14 cellular contexts compared by ENCODE assay signal in the genomic region with DNA sequence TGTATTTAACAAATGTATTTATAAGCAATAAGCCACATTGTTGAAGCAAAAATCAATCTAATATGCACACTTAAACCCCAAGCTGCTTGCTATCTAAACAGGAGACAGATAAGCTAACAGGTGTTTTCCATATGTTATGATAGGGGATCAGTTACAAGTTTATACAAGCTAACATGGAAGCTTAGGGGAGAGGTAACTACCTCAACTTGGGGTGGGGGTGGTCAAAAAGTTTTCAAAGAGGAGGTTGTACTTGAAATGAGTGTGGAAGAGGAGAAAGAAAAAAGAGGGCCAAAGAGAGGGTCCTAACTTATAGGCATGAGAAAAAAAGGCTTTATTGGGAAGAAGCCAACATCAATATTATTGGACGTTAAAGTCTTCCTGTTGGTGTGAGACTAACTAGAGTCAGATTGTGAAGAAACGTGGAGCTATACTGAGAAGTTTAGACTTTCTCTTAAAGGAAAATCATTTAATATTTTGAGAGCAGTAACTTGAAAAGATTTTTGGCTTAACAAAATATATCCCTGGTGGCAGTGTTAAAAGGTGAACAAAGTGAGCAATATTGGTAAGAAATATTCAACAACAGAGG.
DNase-seq lines count a peak whose midpoint lies in the region; ATAC-seq and TF ChIP-seq lines count a peak whose summit lies in the region.
"Had no signal": no experiment of that assay in that cellular context is flagged by ENCODE, and none has a peak within 500 bp of the region (broad histone marks: within the 10 kb centered on the region; RNA-seq: fewer than 3 reads in every experiment).

No MANE protein-coding gene starts in this region.

- H3K27ac ChIP-seq in HEK293 (ENCODE audit: extremely low read depth, low read depth, low read length) (peak overlapping the region; percentile 48), SJCRH30 (peak overlapping the region; percentile 14; the same call in 1 of the 2 replicates), gastrocnemius medialis (no peak overlapping the region)
- H3K27ac ChIP-seq: HL-60 had no signal

- no peaks in the 10 kb centered on the region for H3K27me3 Mint-ChIP-seq in nephron (ENCODE audit: low read depth)
- H3K27me3 Mint-ChIP-seq: CD8-positive, alpha-beta memory T cell had no signal

- intact Hi-C loops in gastrocnemius medialis (cut with DNase I; ENCODE audit: low total_unique reads) = no loop called here

- H3K4me1 Mint-ChIP-seq in nephron = peaks cover 25% of the 10 kb centered on the region
- H3K4me1 Mint-ChIP-seq: CD14-positive monocyte; CD8-positive, alpha-beta memory T cell had no signal

- H3K36me3 ChIP-seq in HEK293 (ENCODE audit: control insufficient read depth in 2 of 2, insufficient read depth in 1 of 2, low read length in 2 of 2) (no peaks in the 10 kb centered on the region), SJCRH30 (no peaks in the 10 kb centered on the region), gastrocnemius medialis (no peaks in the 10 kb centered on the region)
- H3K36me3 ChIP-seq: HAP-1 had no signal

- POLR2A ChIA-PET in HEK293 (lab: Yijun Ruan, JAX) = no interaction called here

- peak; percentile 49 to 88 for DNase-seq in SJCRH30
- peak; percentile 51 for DNase-seq in choroid plexus epithelial cell (ENCODE audit: low read depth)
- DNase-seq in NCI-H510A treated with DMSO at 0.1 percent for 48 hours (lab: John Stamatoyannopoulos, UW) = no peak
- no peak for DNase-seq in gastrocnemius medialis
- no peak for DNase-seq in inferior parietal cortex (ENCODE audit: extremely low spot score)
- DNase-seq: Caco-2; CD8-positive, alpha-beta memory T cell; HFFc6 had no signal

- H3K36me3 Mint-ChIP-seq in nephron (ENCODE audit: low read depth) = no peaks in the 10 kb centered on the region
- H3K36me3 Mint-ChIP-seq: CD14-positive monocyte; CD8-positive, alpha-beta memory T cell had no signal

- TF ChIP-seq CTCF in HEK293 (tag by site-specific recombination; IDR thresholded peaks at IDR 0.05) (no peak), choroid plexus epithelial cell (conservative IDR thresholded peaks at IDR 0.05; ENCODE audit: low read depth, low read length) (no peak), nephron (IDR thresholded peaks at IDR 0.05; ENCODE audit: unreplicated experiment in 3 of 3) (no peak), gastrocnemius medialis (IDR thresholded peaks at IDR 0.05 in 4 of 5, conservative IDR thresholded peaks at IDR 0.05 in 1 of 5) (no peak)

- in situ Hi-C loops in gastrocnemius medialis (cut with MboI; ENCODE audit: low sequenced_read_pairs in 4 of 4) = no loop called here

- H3K4me3 ChIP-seq in HEK293 (ENCODE audit: low read depth, low read length) = no peak overlapping the region
- H3K4me3 ChIP-seq in SJCRH30 = no peak overlapping the region
- no peak overlapping the region for H3K4me3 ChIP-seq in choroid plexus epithelial cell (ENCODE audit: low read depth, low read length)
- H3K4me3 ChIP-seq in gastrocnemius medialis = no peak overlapping the region
- H3K4me3 ChIP-seq: HAP-1 had no signal

- H3K4me3 Mint-ChIP-seq in nephron = no peak overlapping the region
- H3K4me3 Mint-ChIP-seq: CD14-positive monocyte; CD8-positive, alpha-beta memory T cell; HFFc6 had no signal

- TF ChIP-seq POLR2A in gastrocnemius medialis (IDR thresholded peaks at IDR 0.05) = no peak

- H3K27me3 ChIP-seq in SJCRH30 (no peaks in the 10 kb centered on the region), gastrocnemius medialis (no peaks in the 10 kb centered on the region)

- ATAC-seq in gastrocnemius medialis = no peak
- no peak for ATAC-seq in HG03097 (IDR thresholded peaks at IDR 0.05; ENCODE audit: low FRiP score, unreplicated experiment)

- peaks cover 21% of the 10 kb centered on the region for H3K4me1 ChIP-seq in HEK293 (ENCODE audit: control insufficient read depth, insufficient read depth, low read length)
- H3K4me1 ChIP-seq in SJCRH30 = peaks cover 40% of the 10 kb centered on the region
- no peaks in the 10 kb centered on the region for H3K4me1 ChIP-seq in gastrocnemius medialis
- H3K4me1 ChIP-seq: Caco-2, HAP-1 had no signal

- no peaks in the 10 kb centered on the region for H3K9me3 Mint-ChIP-seq in nephron

- H3K27ac Mint-ChIP-seq in nephron = peak overlapping the region; percentile 2 to 67 (median 62)
- H3K27ac Mint-ChIP-seq: CD14-positive monocyte; CD8-positive, alpha-beta memory T cell; HFFc6 had no signal

- CTCF ChIA-PET in HEK293 (lab: Yijun Ruan, JAX) = interaction anchor here (0.6 to 0.7 kb wide), 2 partner anchors 84 to 1760 kb away, joined by 3 to 4 read pairs; no protein-coding TSS in a partner anchor

- H3K9me3 ChIP-seq in HEK293 (ENCODE audit: control insufficient read depth, insufficient read depth, low read depth, low read length) (no peaks in the 10 kb centered on the region), SJCRH30 (replicated peaks) (no peaks in the 10 kb centered on the region), gastrocnemius medialis (no peaks in the 10 kb centered on the region)
- H3K9me3 ChIP-seq: Caco-2, HAP-1 had no signal

TF ChIP-seq in HEK293, 187 proteins besides CTCF, POLR2A, EP300 and RAD21 (continues in another document):
- TF ChIP-seq ZNF366 (tag by site-specific recombination; conservative IDR thresholded peaks at IDR 0.05) (0 out of 2 replicates have a peak, but pooled peaks have one; percentile 51), ZNF747 (tag by site-specific recombination; IDR thresholded peaks at IDR 0.05) (no peak), FEZF1 (tag by site-specific recombination; IDR thresholded peaks at IDR 0.05) (peak; percentile 68), ZBTB20 (tag by site-specific recombination; IDR thresholded peaks at IDR 0.05) (no peak), SP7 (tag by site-specific recombination; IDR thresholded peaks at IDR 0.05) (0 out of 2 replicates have a peak, but pooled peaks have one; percentile 11), ZNF335 (tag by site-specific recombination; conservative IDR thresholded peaks at IDR 0.05) (peak; percentile 64), KLF9 (tag by site-specific recombination; IDR thresholded peaks at IDR 0.05; ENCODE audit: low read depth) (no peak), PRDM4 (tag by site-specific recombination; IDR thresholded peaks at IDR 0.05) (peak; percentile 17; the same call in 1 of the 2 replicates), SCRT1 (tag by site-specific recombination; IDR thresholded peaks at IDR 0.05; ENCODE audit: borderline replicate concordance) (peak; percentile 76; the same call in 1 of the 2 replicates), WT1 (tag by site-specific recombination; IDR thresholded peaks at IDR 0.05) (peak; percentile 22; the same call in 1 of the 2 replicates), OSR2 (tag by site-specific recombination; IDR thresholded peaks at IDR 0.05) (peak; percentile 69), MZF1 (tag by site-specific recombination; IDR thresholded peaks at IDR 0.05; ENCODE audit: borderline replicate concordance) (peak; percentile 96), ZNF48 (tag by site-specific recombination; IDR thresholded peaks at IDR 0.05) (no peak)
- TF ChIP-seq, protein P1, sequence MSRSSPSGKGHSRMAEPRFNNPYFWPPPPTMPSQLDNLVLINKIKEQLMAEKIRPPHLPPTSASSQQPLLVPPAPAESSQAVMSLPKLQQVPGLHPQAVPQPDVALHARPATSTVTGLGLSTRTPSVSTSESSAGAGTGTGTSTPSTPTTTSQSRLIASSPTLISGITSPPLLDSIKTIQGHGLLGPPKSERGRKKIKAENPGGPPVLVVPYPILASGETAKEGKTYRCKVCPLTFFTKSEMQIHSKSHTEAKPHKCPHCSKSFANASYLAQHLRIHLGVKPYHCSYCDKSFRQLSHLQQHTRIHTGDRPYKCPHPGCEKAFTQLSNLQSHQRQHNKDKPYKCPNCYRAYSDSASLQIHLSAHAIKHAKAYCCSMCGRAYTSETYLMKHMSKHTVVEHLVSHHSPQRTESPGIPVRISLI (tag by site-specific recombination; IDR thresholded peaks at IDR 0.05) = 0 out of 2 replicates have a peak, but pooled peaks have one; percentile 24
- TF ChIP-seq, protein P2, sequence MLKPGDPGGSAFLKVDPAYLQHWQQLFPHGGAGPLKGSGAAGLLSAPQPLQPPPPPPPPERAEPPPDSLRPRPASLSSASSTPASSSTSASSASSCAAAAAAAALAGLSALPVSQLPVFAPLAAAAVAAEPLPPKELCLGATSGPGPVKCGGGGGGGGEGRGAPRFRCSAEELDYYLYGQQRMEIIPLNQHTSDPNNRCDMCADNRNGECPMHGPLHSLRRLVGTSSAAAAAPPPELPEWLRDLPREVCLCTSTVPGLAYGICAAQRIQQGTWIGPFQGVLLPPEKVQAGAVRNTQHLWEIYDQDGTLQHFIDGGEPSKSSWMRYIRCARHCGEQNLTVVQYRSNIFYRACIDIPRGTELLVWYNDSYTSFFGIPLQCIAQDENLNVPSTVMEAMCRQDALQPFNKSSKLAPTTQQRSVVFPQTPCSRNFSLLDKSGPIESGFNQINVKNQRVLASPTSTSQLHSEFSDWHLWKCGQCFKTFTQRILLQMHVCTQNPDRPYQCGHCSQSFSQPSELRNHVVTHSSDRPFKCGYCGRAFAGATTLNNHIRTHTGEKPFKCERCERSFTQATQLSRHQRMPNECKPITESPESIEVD (tag by site-specific recombination; IDR thresholded peaks at IDR 0.05) = peak; percentile 7; the same call in 1 of the 2 replicates

Comparison
In these comparisons a context has a peak if more than half of its experiments do, and no peak if none do; other contexts are left out.
1. H3K27ac ChIP-seq: peak in HEK293 (single experiment) and SJCRH30 (single experiment); none in gastrocnemius medialis (0 of 4).
2. DNase-seq: peak in SJCRH30 (2 of 2) and choroid plexus epithelial cell (single experiment); none in NCI-H510A treated with DMSO at 0.1 percent for 48 hours (single experiment), gastrocnemius medialis (0 of 2) and inferior parietal cortex (single experiment).